1 cellular context compared by ENCODE assay signal in genomic region chr15:84778194-84778593, GRCh38.
TF ChIP-seq lines count a peak whose summit lies in the region.

No MANE protein-coding gene starts in this region.

TF ChIP-seq in GM23338, 12 proteins besides CTCF, POLR2A, EP300 and RAD21 (continued from another document):
- TF ChIP-seq ZNF462 (CRISPR knock-in tag; IDR thresholded peaks at IDR 0.05) (no peak), POLR2AphosphoS5 (IDR thresholded peaks at IDR 0.05; ENCODE audit: low read depth) (no peak), NANOG (IDR thresholded peaks at IDR 0.05; ENCODE audit: borderline replicate concordance) (no peak), EZH2 (IDR thresholded peaks at IDR 0.05; ENCODE audit: low read depth, unreplicated experiment) (no peak), ETS1 (IDR thresholded peaks at IDR 0.05) (no peak), CREB1 (CRISPR knock-in tag; IDR thresholded peaks at IDR 0.05; ENCODE audit: low read depth) (no peak), ZNF331 (CRISPR knock-in tag; IDR thresholded peaks at IDR 0.05; ENCODE audit: low read depth) (no peak)
